Comparison of ENCODE assay signal across 12 cellular contexts in the genomic region with DNA sequence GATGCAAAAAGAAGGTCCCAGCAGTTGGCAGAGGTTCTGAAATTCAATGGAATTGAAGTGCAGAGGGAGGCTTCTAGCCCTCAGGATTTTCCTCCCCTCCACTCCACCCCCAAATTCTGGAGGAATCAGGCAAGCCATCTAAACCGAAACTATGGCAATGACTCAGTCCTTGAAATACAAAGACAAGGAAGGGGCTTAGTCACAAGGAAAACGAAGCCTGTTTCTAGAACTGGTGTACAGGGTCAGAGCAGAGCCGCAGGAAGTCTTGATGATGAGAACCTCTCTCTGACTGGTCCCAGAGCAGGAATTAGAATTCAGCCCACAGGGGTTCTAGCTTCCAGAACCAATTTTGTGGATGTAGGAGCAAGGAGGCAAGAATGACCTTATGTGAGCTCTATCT.
A peak's percentile ranks its signal among the peaks of the same experiment; 100 is the strongest.
DNase-seq lines count a peak whose midpoint lies in the region; ATAC-seq and TF ChIP-seq lines count a peak whose summit lies in the region.
"Had no signal": no experiment of that assay in that cellular context is flagged by ENCODE, and none has a peak within 500 bp of the region (broad histone marks: within the 10 kb centered on the region; RNA-seq: fewer than 3 reads in every experiment).

No MANE protein-coding gene starts in this region.

- H3K9me3 Mint-ChIP-seq in activated naive CD8-positive, alpha-beta T cell treated with anti-CD3 and anti-CD28 coated beads, Interleukin-2, amount 50 U/mL, for 24 hours: no peaks in the 10 kb centered on the region

- peak overlapping the region; percentile 92 for H3K27ac ChIP-seq in osteoblast (ENCODE audit: low read depth, low read length)
- H3K27ac ChIP-seq: WERI-Rb-1 had no signal

- H3K27me3 ChIP-seq in osteoblast (ENCODE audit: insufficient read depth, low read length): no peaks in the 10 kb centered on the region

- peak overlapping the region; percentile 85 for H2AFZ ChIP-seq in osteoblast (ENCODE audit: low read length)

- no peak overlapping the region for H3K4me3 Mint-ChIP-seq in activated naive CD8-positive, alpha-beta T cell treated with anti-CD3 and anti-CD28 coated beads, Interleukin-2, amount 50 U/mL, for 24 hours
- H3K4me3 Mint-ChIP-seq: natural killer cell treated with Interleukin-12 subunit alpha and Interleukin-12 subunit beta and Interleukin-15 and Interleukin-18, amount 100 ng/mL, for 72 hours had no signal

- no peak for TF ChIP-seq CTCF in osteoblast (IDR thresholded peaks at IDR 0.05; ENCODE audit: extremely low read depth, low read depth, low read length)

- H4K20me1 ChIP-seq in osteoblast (ENCODE audit: insufficient read depth, low read length): no peaks in the 10 kb centered on the region

- no peaks in the 10 kb centered on the region for H3K27me3 Mint-ChIP-seq in activated naive CD8-positive, alpha-beta T cell treated with anti-CD3 and anti-CD28 coated beads, Interleukin-2, amount 50 U/mL, for 24 hours
- H3K27me3 Mint-ChIP-seq: natural killer cell treated with Interleukin-12 subunit alpha and Interleukin-12 subunit beta and Interleukin-15 and Interleukin-18, amount 100 ng/mL, for 72 hours had no signal

- no peaks in the 10 kb centered on the region for H3K36me3 ChIP-seq in osteoblast (ENCODE audit: insufficient read depth, low read length)
- H3K36me3 ChIP-seq: WERI-Rb-1 had no signal

- peak overlapping the region; percentile 65 for H3K4me2 ChIP-seq in osteoblast (ENCODE audit: insufficient read depth, low read length)

- DNase-seq in EL (peak; percentile 93), RPMI7951 (ENCODE audit: low read depth) (peak; percentile 77), osteoblast (ENCODE audit: insufficient read length, low spot score, missing footprints) (peak; percentile 87), LoVo (ENCODE audit: low spot score) (no peak), medulla oblongata (ENCODE audit: extremely low spot score) (no peak)
- DNase-seq in activated naive CD8-positive, alpha-beta T cell treated with anti-CD3 and anti-CD28 coated beads, Interleukin-2, amount 50 U/mL, for 24 hours: no peak
- DNase-seq: COR-L47, substantia nigra, WERI-Rb-1 had no signal

- H3K79me2 ChIP-seq in osteoblast (ENCODE audit: insufficient read depth, low read length): no peaks in the 10 kb centered on the region

- no peaks in the 10 kb centered on the region for H3K36me3 Mint-ChIP-seq in activated naive CD8-positive, alpha-beta T cell treated with anti-CD3 and anti-CD28 coated beads, Interleukin-2, amount 50 U/mL, for 24 hours (ENCODE audit: low read depth)

- ATAC-seq in esophagus mucosa (peak; percentile 83), GM21515 (IDR thresholded peaks at IDR 0.05; ENCODE audit: unreplicated experiment) (no peak)
- no peak for ATAC-seq in activated naive CD8-positive, alpha-beta T cell treated with anti-CD3 and anti-CD28 coated beads, Interleukin-2, amount 50 U/mL, for 24 hours
- ATAC-seq: natural killer cell treated with Interleukin-12 subunit alpha and Interleukin-12 subunit beta and Interleukin-15 and Interleukin-18, amount 100 ng/mL, for 72 hours had no signal

- peaks cover 33% of the 10 kb centered on the region for H3K4me1 ChIP-seq in osteoblast (ENCODE audit: insufficient read depth, low read length)

- H3K9me3 ChIP-seq in osteoblast (ENCODE audit: low read depth, low read length): no peaks in the 10 kb centered on the region

- no peaks in the 10 kb centered on the region for H3K4me1 Mint-ChIP-seq in activated naive CD8-positive, alpha-beta T cell treated with anti-CD3 and anti-CD28 coated beads, Interleukin-2, amount 50 U/mL, for 24 hours

- H3K4me3 ChIP-seq in osteoblast (ENCODE audit: insufficient read depth, low read length): peak overlapping the region; percentile 28

- H3K27ac Mint-ChIP-seq in activated naive CD8-positive, alpha-beta T cell treated with anti-CD3 and anti-CD28 coated beads, Interleukin-2, amount 50 U/mL, for 24 hours: no peak overlapping the region
- H3K27ac Mint-ChIP-seq: natural killer cell treated with Interleukin-12 subunit alpha and Interleukin-12 subunit beta and Interleukin-15 and Interleukin-18, amount 100 ng/mL, for 72 hours had no signal

Comparison
In these comparisons a context has a peak if more than half of its experiments do, and no peak if none do; other contexts are left out.
1. DNase-seq: peak in EL (single experiment), RPMI7951 (single experiment) and osteoblast (single experiment); none in LoVo (single experiment), activated naive CD8-positive, alpha-beta T cell treated with anti-CD3 and anti-CD28 coated beads, Interleukin-2, amount 50 U/mL, for 24 hours (single experiment) and medulla oblongata (single experiment).